2 cellular contexts compared by ENCODE assay signal in the genomic region with DNA sequence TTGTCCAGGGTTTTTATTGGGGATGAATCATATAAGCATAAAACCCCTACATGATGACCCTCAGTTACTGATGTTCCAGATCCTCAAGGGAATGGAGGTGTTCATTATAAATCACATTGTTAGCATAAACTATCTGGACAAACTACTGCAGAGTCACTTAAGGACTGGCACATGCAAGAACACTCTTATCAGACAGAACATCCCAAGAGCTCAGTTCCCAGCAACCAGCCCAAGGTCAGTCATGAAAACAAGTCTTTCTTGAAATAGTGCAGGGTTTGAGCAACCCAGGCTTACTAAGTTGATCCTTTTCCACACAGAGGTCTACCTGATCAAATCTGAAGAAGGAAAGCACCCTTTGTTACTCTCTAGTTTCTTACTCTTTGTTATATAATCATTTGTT.
TF ChIP-seq lines count a peak whose summit lies in the region.

No MANE protein-coding gene starts in this region.

TF ChIP-seq in liver, 16 proteins besides CTCF, POLR2A, EP300 and RAD21:
- TF ChIP-seq EGR1 (IDR thresholded peaks at IDR 0.05; ENCODE audit: low read depth in 2 of 2) (no peak), RXRA (IDR thresholded peaks at IDR 0.05) (no peak)
- TF ChIP-seq, protein P1, sequence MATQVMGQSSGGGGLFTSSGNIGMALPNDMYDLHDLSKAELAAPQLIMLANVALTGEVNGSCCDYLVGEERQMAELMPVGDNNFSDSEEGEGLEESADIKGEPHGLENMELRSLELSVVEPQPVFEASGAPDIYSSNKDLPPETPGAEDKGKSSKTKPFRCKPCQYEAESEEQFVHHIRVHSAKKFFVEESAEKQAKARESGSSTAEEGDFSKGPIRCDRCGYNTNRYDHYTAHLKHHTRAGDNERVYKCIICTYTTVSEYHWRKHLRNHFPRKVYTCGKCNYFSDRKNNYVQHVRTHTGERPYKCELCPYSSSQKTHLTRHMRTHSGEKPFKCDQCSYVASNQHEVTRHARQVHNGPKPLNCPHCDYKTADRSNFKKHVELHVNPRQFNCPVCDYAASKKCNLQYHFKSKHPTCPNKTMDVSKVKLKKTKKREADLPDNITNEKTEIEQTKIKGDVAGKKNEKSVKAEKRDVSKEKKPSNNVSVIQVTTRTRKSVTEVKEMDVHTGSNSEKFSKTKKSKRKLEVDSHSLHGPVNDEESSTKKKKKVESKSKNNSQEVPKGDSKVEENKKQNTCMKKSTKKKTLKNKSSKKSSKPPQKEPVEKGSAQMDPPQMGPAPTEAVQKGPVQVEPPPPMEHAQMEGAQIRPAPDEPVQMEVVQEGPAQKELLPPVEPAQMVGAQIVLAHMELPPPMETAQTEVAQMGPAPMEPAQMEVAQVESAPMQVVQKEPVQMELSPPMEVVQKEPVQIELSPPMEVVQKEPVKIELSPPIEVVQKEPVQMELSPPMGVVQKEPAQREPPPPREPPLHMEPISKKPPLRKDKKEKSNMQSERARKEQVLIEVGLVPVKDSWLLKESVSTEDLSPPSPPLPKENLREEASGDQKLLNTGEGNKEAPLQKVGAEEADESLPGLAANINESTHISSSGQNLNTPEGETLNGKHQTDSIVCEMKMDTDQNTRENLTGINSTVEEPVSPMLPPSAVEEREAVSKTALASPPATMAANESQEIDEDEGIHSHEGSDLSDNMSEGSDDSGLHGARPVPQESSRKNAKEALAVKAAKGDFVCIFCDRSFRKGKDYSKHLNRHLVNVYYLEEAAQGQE (IDR thresholded peaks at IDR 0.05): no peak

TF ChIP-seq in HepG2, 621 proteins besides CTCF, POLR2A, EP300 and RAD21:
- TF ChIP-seq ZNF333 (CRISPR knock-in tag; IDR thresholded peaks at IDR 0.05; ENCODE audit: borderline replicate concordance): no peak
- TF ChIP-seq, protein P2, sequence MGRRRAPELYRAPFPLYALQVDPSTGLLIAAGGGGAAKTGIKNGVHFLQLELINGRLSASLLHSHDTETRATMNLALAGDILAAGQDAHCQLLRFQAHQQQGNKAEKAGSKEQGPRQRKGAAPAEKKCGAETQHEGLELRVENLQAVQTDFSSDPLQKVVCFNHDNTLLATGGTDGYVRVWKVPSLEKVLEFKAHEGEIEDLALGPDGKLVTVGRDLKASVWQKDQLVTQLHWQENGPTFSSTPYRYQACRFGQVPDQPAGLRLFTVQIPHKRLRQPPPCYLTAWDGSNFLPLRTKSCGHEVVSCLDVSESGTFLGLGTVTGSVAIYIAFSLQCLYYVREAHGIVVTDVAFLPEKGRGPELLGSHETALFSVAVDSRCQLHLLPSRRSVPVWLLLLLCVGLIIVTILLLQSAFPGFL (CRISPR knock-in tag; IDR thresholded peaks at IDR 0.05): no peak
- TF ChIP-seq, protein P3, sequence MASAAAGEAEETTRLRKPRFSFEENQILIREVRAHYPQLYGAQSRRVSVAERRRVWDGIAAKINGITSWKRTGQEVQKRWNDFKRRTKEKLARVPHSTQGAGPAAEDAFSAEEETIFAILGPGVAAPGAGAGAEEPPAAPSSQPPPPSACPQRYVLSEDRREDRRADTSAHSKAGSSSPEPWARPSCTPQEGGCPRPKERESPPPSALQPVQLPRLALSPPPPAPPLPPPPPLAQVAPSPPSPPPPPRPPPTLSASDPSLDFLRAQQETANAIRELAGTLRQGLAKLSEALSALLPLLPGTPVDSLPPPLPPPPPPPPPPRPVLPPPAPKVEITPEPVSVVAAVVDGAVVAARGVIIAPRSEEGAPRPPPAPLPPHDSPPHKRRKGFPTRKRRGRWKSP (CRISPR knock-in tag; IDR thresholded peaks at IDR 0.05): no peak
